In the genomic region with DNA sequence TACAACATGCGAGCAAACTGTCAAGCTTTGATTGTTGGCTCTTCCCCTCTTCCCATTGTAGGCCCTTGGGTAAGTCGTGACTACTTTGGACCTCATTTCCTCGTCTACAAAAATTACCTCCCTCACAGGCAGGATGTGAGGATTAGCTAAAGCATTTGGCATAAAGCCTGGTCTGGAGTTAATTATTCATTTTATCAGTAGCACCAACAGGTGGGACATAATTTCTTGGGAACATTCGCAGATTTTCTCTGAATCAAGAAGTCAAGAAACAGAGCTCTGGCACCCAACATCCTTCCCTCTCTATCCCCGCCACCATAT, we compare ENCODE assay signal across 21 cellular contexts. TPM values are rescaled to one million over a fixed set of nuclear protein-coding genes. Genes with fewer than 3 reads are reported as not detected.
"Had no signal": no experiment of that assay in that cellular context is flagged by ENCODE, and none has a peak within 500 bp of the region (broad histone marks: within the 10 kb centered on the region; RNA-seq: fewer than 3 reads in every experiment).

No MANE protein-coding gene starts in this region.

- H2AFZ ChIP-seq: hepatocyte had no signal

- H3K4me2 ChIP-seq: hepatocyte, smooth muscle cell had no signal

- H3K4me3 ChIP-seq: cardiac muscle cell, hepatocyte, mucosa of descending colon, sigmoid colon, smooth muscle cell, stomach, vagina had no signal

- H3K27me3 ChIP-seq: cardiac muscle cell, hepatocyte, sigmoid colon, stomach, vagina had no signal

- DNase-seq: activated CD4-positive, alpha-beta memory T cell treated with anti-CD3 and anti-CD28 coated beads, Interleukin-2, amount 10 ng/mL, durations not matched to agents 7 days and 5 days; activated CD4-positive, alpha-beta T cell treated with anti-CD3 and anti-CD28 coated beads for 48 hours; activated CD4-positive, CD25-positive, alpha-beta regulatory T cell; activated effector memory CD4-positive, alpha-beta T cell treated with Interleukin-2 at 50 U/mL for 16 hours; activated naive CD8-positive, alpha-beta T cell treated with anti-CD3 and anti-CD28 coated beads, Interleukin-2, amount 10 ng/mL, durations not matched to agents 7 days and 5 days; activated T-cell treated with anti-CD3 and anti-CD28 coated beads, Interleukin-2, amount 50 U/mL, for 72 hours; amniotic stem cell; foreskin melanocyte; glutamatergic neuron; immature natural killer cell; mucosa of descending colon; nucleus accumbens; sigmoid colon; stimulated activated CD4-positive, alpha-beta T cell treated with anti-CD3 and anti-CD28 coated beads, Interleukin-15, amount 100 ng/mL, for 24 hours; stomach; T-helper 1 cell; trophoblast cell had no signal

- H3K4me1 ChIP-seq: stomach, vagina had no signal

- ATAC-seq: activated T-cell treated with anti-CD3 and anti-CD28 coated beads, Interleukin-2, amount 50 U/mL, for 72 hours had no signal

- H3K9me3 ChIP-seq: mucosa of descending colon, sigmoid colon, stomach, vagina had no signal

- H3K27ac ChIP-seq: cardiac muscle cell, hepatocyte, sigmoid colon, stomach, vagina had no signal

- H3K79me2 ChIP-seq: hepatocyte had no signal

- H3K36me3 ChIP-seq: cardiac muscle cell, sigmoid colon, stomach, vagina had no signal

RNA-seq across cellular contexts. Expression of gene SEMA6A, which starts 39.9 kb away (rescaled TPM):
- total RNA-seq: activated naive CD8-positive, alpha-beta T cell treated with anti-CD3 and anti-CD28 coated beads, Interleukin-2, amount 10 ng/mL, durations not matched to agents 7 days and 5 days had no signal
